Comparison of ENCODE assay signal across 23 cellular contexts in genomic region chr18:21448301-21448700, GRCh38.
DNase-seq lines count a peak whose midpoint lies in the region; ATAC-seq, FAIRE-seq and TF ChIP-seq lines count a peak whose summit lies in the region.
"Had no signal": no experiment of that assay in that cellular context is flagged by ENCODE, and none has a peak within 500 bp of the region (broad histone marks: within the 10 kb centered on the region; RNA-seq: fewer than 3 reads in every experiment).

No MANE protein-coding gene starts in this region.

- ATAC-seq in GM18868 (IDR thresholded peaks at IDR 0.05; ENCODE audit: unreplicated experiment) (no peak), GM21381 (IDR thresholded peaks at IDR 0.05; ENCODE audit: unreplicated experiment) (no peak)
- ATAC-seq: PC-3, SK-N-SH treated with all-trans-retinoic acid at 6 μM for 48 hours had no signal

- H3K4me3 ChIP-seq in GM23248, result no peak overlapping the region
- H3K4me3 ChIP-seq in astrocyte (ENCODE audit: insufficient read depth, low read depth, low read length), result no peak overlapping the region
- H3K4me3 ChIP-seq: BLaER1, HAP-1 had no signal

- H3K27me3 Mint-ChIP-seq in astrocyte (ENCODE audit: low read depth, unreplicated experiment) (no peaks in the 10 kb centered on the region), nephron progenitor cell (ENCODE audit: low read depth, poor library complexity) (no peaks in the 10 kb centered on the region)

- H3K27ac ChIP-seq in GM23248, result no peak overlapping the region
- no peak overlapping the region for H3K27ac ChIP-seq in astrocyte (ENCODE audit: low read depth, low read length)
- H3K27ac ChIP-seq: BLaER1 had no signal

- H3K9me3 ChIP-seq in GM23248 (ENCODE audit: low read depth), result no peaks in the 10 kb centered on the region
- H3K9me3 ChIP-seq in astrocyte (ENCODE audit: insufficient read depth, low read depth, low read length), result no peaks in the 10 kb centered on the region
- H3K9me3 ChIP-seq: BLaER1, HAP-1 had no signal

- H3K9me2 ChIP-seq in GM23248 (ENCODE audit: insufficient read depth), result no peaks in the 10 kb centered on the region

- no peak for FAIRE-seq in astrocyte (lab: Jason Lieb, UNC)

- no peak overlapping the region for H3K4me2 ChIP-seq in GM23248 (ENCODE audit: unreplicated experiment)
- no peak overlapping the region for H3K4me2 ChIP-seq in astrocyte (ENCODE audit: low read length)
- H3K4me2 ChIP-seq: BLaER1 had no signal

- H3K36me3 Mint-ChIP-seq in astrocyte (ENCODE audit: low read depth, unreplicated experiment) (no peaks in the 10 kb centered on the region), nephron progenitor cell (ENCODE audit: low read depth) (peaks cover 45% of the 10 kb centered on the region)
- H3K36me3 Mint-ChIP-seq: CD4-positive, alpha-beta memory T cell had no signal

- H3K4me1 Mint-ChIP-seq in astrocyte (ENCODE audit: low read depth, unreplicated experiment) (peaks cover 31% of the 10 kb centered on the region), nephron progenitor cell (peaks cover 47% of the 10 kb centered on the region)

- H3K9ac ChIP-seq in GM23248 (no peak overlapping the region), astrocyte (ENCODE audit: low read length) (no peak overlapping the region)
- H3K9ac ChIP-seq: BLaER1 had no signal

- no peaks in the 10 kb centered on the region for H3K79me2 ChIP-seq in GM23248 (ENCODE audit: insufficient read depth)
- H3K79me2 ChIP-seq in astrocyte (ENCODE audit: insufficient read depth, low read length), result no peaks in the 10 kb centered on the region

- in situ Hi-C loops in GM23248 (cut with MboI), result loop anchor here (25.0 kb wide), 1 partner anchor 236 kb away; no protein-coding TSS in a partner anchor

- TF ChIP-seq CTCF in astrocyte (IDR thresholded peaks at IDR 0.05; ENCODE audit: insufficient read depth, low read depth, low read length) (no peak), nephron progenitor cell (IDR thresholded peaks at IDR 0.05) (no peak)

- H3K27me3 ChIP-seq in GM23248 (replicated peaks; ENCODE audit: insufficient read depth) (no peaks in the 10 kb centered on the region), astrocyte (ENCODE audit: insufficient read depth, low read length) (no peaks in the 10 kb centered on the region)
- H3K27me3 ChIP-seq: BLaER1 had no signal

- H3F3A ChIP-seq in GM23248 (ENCODE audit: insufficient read depth), result no peaks in the 10 kb centered on the region

- peak; percentile 29 for DNase-seq in AG08395 (ENCODE audit: low spot score)
- DNase-seq in GM23248, result peak; percentile 44
- DNase-seq in astrocyte (ENCODE audit: low read depth), result peak; percentile 49
- DNase-seq in nephron progenitor cell, result no peak
- DNase-seq in iPS-NIHi7 (ENCODE audit: extremely low spot score), result no peak
- DNase-seq in SHP77 (lab: John Stamatoyannopoulos, UW), result no peak
- DNase-seq: 8988T; CD4-positive, alpha-beta memory T cell; DMS53; Karpas-422; MM.1S; NCI-H187; NCI-H226; NCI-H524; PC-3; RPMI8226; SIG-M5 had no signal

- no peak overlapping the region for H3K4me3 Mint-ChIP-seq in astrocyte (ENCODE audit: unreplicated experiment)
- H3K4me3 Mint-ChIP-seq in nephron progenitor cell, result no peak overlapping the region
- H3K4me3 Mint-ChIP-seq: CD4-positive, alpha-beta memory T cell; IgD-negative memory B cell had no signal

- H3K27ac Mint-ChIP-seq in astrocyte (ENCODE audit: unreplicated experiment) (peak overlapping the region; percentile 38), nephron progenitor cell (peak overlapping the region; percentile 85)
- H3K27ac Mint-ChIP-seq: CD4-positive, alpha-beta memory T cell; IgD-negative memory B cell had no signal

- H3K9me3 Mint-ChIP-seq in astrocyte (ENCODE audit: unreplicated experiment) (no peaks in the 10 kb centered on the region), nephron progenitor cell (no peaks in the 10 kb centered on the region)
- H3K9me3 Mint-ChIP-seq: CD4-positive, alpha-beta memory T cell; IgD-negative memory B cell had no signal

- no peaks in the 10 kb centered on the region for H3K36me3 ChIP-seq in GM23248 (ENCODE audit: low read depth)
- H3K36me3 ChIP-seq in astrocyte (ENCODE audit: insufficient read depth, low read length), result no peaks in the 10 kb centered on the region
- H3K36me3 ChIP-seq: BLaER1 had no signal

- H3K4me1 ChIP-seq in GM23248 (ENCODE audit: insufficient read depth) (no peaks in the 10 kb centered on the region), astrocyte (ENCODE audit: insufficient read depth, low read length) (no peaks in the 10 kb centered on the region)
- H3K4me1 ChIP-seq: BLaER1, HAP-1 had no signal

- H4K20me1 ChIP-seq in GM23248 (ENCODE audit: insufficient read depth) (no peaks in the 10 kb centered on the region), astrocyte (ENCODE audit: insufficient read depth, low read length) (no peaks in the 10 kb centered on the region)
- H4K20me1 ChIP-seq: BLaER1 had no signal

- H2AFZ ChIP-seq in GM23248 (no peak overlapping the region), astrocyte (ENCODE audit: low read depth, low read length) (no peak overlapping the region)

Comparison
In these comparisons a context has a peak if more than half of its experiments do, and no peak if none do; other contexts are left out.
1. DNase-seq: peak in AG08395 (single experiment), GM23248 (single experiment) and astrocyte (single experiment); none in nephron progenitor cell (single experiment), iPS-NIHi7 (single experiment) and SHP77 (0 of 2).